ENCODE assay signal across 12 cellular contexts in the genomic region with DNA sequence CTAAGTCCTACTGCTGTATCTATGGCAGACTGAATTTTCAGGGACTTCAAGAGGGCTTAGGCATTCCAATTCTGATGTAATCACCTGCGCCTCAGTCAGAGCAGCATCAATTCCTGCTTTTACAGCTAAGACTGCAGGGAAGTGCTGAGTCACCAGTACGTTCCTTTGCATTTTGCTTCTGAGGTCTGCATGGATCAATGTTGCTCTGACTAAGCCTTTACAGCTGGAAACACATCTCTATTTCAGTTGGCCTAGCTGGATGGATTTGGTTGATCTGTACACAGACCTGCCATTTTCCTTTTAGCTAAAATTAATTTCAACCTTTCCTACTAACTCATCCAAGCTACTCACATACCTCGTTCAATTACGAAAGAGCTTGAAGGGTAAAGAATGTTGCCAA. TPM values are rescaled to one million over a fixed set of nuclear protein-coding genes. Genes with fewer than 3 reads are reported as not detected.
DNase-seq lines count a peak whose midpoint lies in the region; FAIRE-seq and TF ChIP-seq lines count a peak whose summit lies in the region.
"Had no signal": no experiment of that assay in that cellular context is flagged by ENCODE, and none has a peak within 500 bp of the region (broad histone marks: within the 10 kb centered on the region; RNA-seq: fewer than 3 reads in every experiment).

No MANE protein-coding gene starts in this region.

- H3K4me1 ChIP-seq in fibroblast of lung (ENCODE audit: control insufficient read depth, extremely low read depth, insufficient read depth, low read length) (peaks cover 3% of the 10 kb centered on the region), colonic mucosa (no peaks in the 10 kb centered on the region)
- H3K4me1 ChIP-seq in effector memory CD4-positive, alpha-beta T cell (ENCODE audit: control insufficient read depth, insufficient read depth, low read length, poor library complexity, severe bottlenecking) = no peaks in the 10 kb centered on the region

- H2AFZ ChIP-seq in fibroblast of lung (ENCODE audit: low read length) = no peak overlapping the region

- H3K9me3 ChIP-seq in fibroblast of lung (ENCODE audit: control insufficient read depth, insufficient read depth, low read depth, low read length) (no peaks in the 10 kb centered on the region), colonic mucosa (no peaks in the 10 kb centered on the region)
- no peaks in the 10 kb centered on the region for H3K9me3 ChIP-seq in effector memory CD4-positive, alpha-beta T cell (ENCODE audit: control insufficient read depth, low read length)

- H3K9ac ChIP-seq in fibroblast of lung (ENCODE audit: insufficient read depth, low read length) (no peak overlapping the region), colonic mucosa (ENCODE audit: low read depth in 2 of 2, low read length in 2 of 2) (no peak overlapping the region)

- H3K79me2 ChIP-seq in fibroblast of lung (ENCODE audit: control insufficient read depth, insufficient read depth, low read length) = no peaks in the 10 kb centered on the region

- H3K27ac ChIP-seq in fibroblast of lung (ENCODE audit: insufficient read depth, low read length) = peak overlapping the region; percentile 44
- H3K27ac ChIP-seq in colonic mucosa = no peak overlapping the region
- H3K27ac ChIP-seq in effector memory CD4-positive, alpha-beta T cell (ENCODE audit: insufficient read depth, low read length, poor library complexity, severe bottlenecking) = no peak overlapping the region
- H3K27ac ChIP-seq: 22Rv1, cardiac muscle cell had no signal

- intact Hi-C loops in colonic mucosa (cut with DNase I) = no loop called here

- no peaks in the 10 kb centered on the region for H3K27me3 ChIP-seq in fibroblast of lung (ENCODE audit: control insufficient read depth, insufficient read depth, low read length)
- H3K27me3 ChIP-seq in colonic mucosa = no peaks in the 10 kb centered on the region
- no peaks in the 10 kb centered on the region for H3K27me3 ChIP-seq in effector memory CD4-positive, alpha-beta T cell (replicated peaks; ENCODE audit: control insufficient read depth, insufficient read depth, low read length, poor library complexity, severe bottlenecking)
- H3K27me3 ChIP-seq: cardiac muscle cell had no signal

- H3K4me3 ChIP-seq in fibroblast of lung (replicated peaks in 1 of 4; ENCODE audit: control extremely low read depth in 1 of 4, insufficient read depth in 1 of 4, low read depth in 3 of 4, low read length in 4 of 4) (no peak overlapping the region), retinal pigment epithelial cell (ENCODE audit: low read length) (no peak overlapping the region), colonic mucosa (no peak overlapping the region)
- no peak overlapping the region for H3K4me3 ChIP-seq in effector memory CD4-positive, alpha-beta T cell (ENCODE audit: insufficient read depth, low read depth, low read length, poor library complexity, severe bottlenecking)
- H3K4me3 ChIP-seq: cardiac muscle cell, smooth muscle cell had no signal

- TF ChIP-seq CTCF in fibroblast of lung (conservative IDR thresholded peaks at IDR 0.05 in 1 of 2, IDR thresholded peaks at IDR 0.05 in 1 of 2; ENCODE audit: low read depth in 1 of 2, low read length in 2 of 2) (no peak), retinal pigment epithelial cell (conservative IDR thresholded peaks at IDR 0.05; ENCODE audit: low read depth, low read length) (no peak), colonic mucosa (IDR thresholded peaks at IDR 0.05) (no peak)

- H4K20me1 ChIP-seq in fibroblast of lung (ENCODE audit: control insufficient read depth, extremely low read depth, insufficient read depth, low read length) = no peaks in the 10 kb centered on the region

- no peak overlapping the region for H3K4me2 ChIP-seq in fibroblast of lung (ENCODE audit: extremely low read depth, insufficient read depth, low read length)
- H3K4me2 ChIP-seq: smooth muscle cell had no signal

- FAIRE-seq in RCC 7860 (lab: Jason Lieb, UNC) = no peak

- DNase-seq in NCI-H2107 treated with DMSO at 0.1 percent for 48 hours (lab: John Stamatoyannopoulos, UW; ENCODE audit: unreplicated experiment) = peak; percentile 34
- DNase-seq in NCI-H2107 (lab: John Stamatoyannopoulos, UW) = no peak
- peak; percentile 20 for DNase-seq in RCC 7860 (ENCODE audit: low spot score)
- peak; percentile 91 to 93 for DNase-seq in fibroblast of lung (ENCODE audit: low read depth in 2 of 2)
- DNase-seq in retinal pigment epithelial cell (ENCODE audit: low read depth) = peak; percentile 35
- DNase-seq in colonic mucosa = no peak
- DNase-seq in ureter (ENCODE audit: low spot score) = no peak
- DNase-seq in effector memory CD4-positive, alpha-beta T cell = no peak
- DNase-seq: glutamatergic neuron had no signal

- H3K36me3 ChIP-seq in fibroblast of lung (ENCODE audit: control insufficient read depth, insufficient read depth, low read length) (peaks cover 8% of the 10 kb centered on the region), colonic mucosa (no peaks in the 10 kb centered on the region)
- H3K36me3 ChIP-seq in effector memory CD4-positive, alpha-beta T cell (ENCODE audit: control insufficient read depth, insufficient read depth, low read length) = no peaks in the 10 kb centered on the region
- H3K36me3 ChIP-seq: cardiac muscle cell had no signal

RNA-seq across cellular contexts. Expression of a gene that starts 51.3 kb away (rescaled TPM):
- 15.4 and 24.9 TPM in 2 replicates for total RNA-seq in fibroblast of lung
- polyA plus RNA-seq in fibroblast of lung = 23.1 and 43.1 TPM in 2 replicates
- 20.2 and 36.0 TPM in 2 replicates for polyA plus RNA-seq in fibroblast of lung (2012)
- polyA minus RNA-seq in fibroblast of lung (ENCODE audit: low replicate concordance) = 86.0 and 122 TPM in 2 replicates
- 1 to 10 TPM; 3.1 TPM for total RNA-seq in colonic mucosa
- total RNA-seq in ureter = 10.0 TPM

Comparison
In these comparisons a context has a peak if more than half of its experiments do, and no peak if none do; other contexts are left out.
1. DNase-seq: peak in NCI-H2107 treated with DMSO at 0.1 percent for 48 hours (single experiment), RCC 7860 (single experiment), fibroblast of lung (2 of 2) and retinal pigment epithelial cell (single experiment); none in NCI-H2107 (single experiment), colonic mucosa (single experiment), ureter (single experiment) and effector memory CD4-positive, alpha-beta T cell (0 of 3).